21 cellular contexts compared by ENCODE assay signal in genomic region chr3:108070356-108070755, GRCh38. TPM values are rescaled to one million over a fixed set of nuclear protein-coding genes. Genes with fewer than 3 reads are reported as not detected.
DNase-seq lines count a peak whose midpoint lies in the region; ATAC-seq and TF ChIP-seq lines count a peak whose summit lies in the region.
"Had no signal": no experiment of that assay in that cellular context is flagged by ENCODE, and none has a peak within 500 bp of the region (broad histone marks: within the 10 kb centered on the region; RNA-seq: fewer than 3 reads in every experiment).

No MANE protein-coding gene starts in this region.

- no peak overlapping the region for H2AFZ ChIP-seq in IMR-90 (replicated peaks; ENCODE audit: low read length, poor library complexity)
- H2AFZ ChIP-seq: PC-9 had no signal

- peak overlapping the region in 1 of 2 experiments; percentile 20; a peak in 1 of 4 replicates for H4K8ac ChIP-seq in IMR-90 (ENCODE audit: low read depth in 2 of 2, low read length in 2 of 2)

- no peaks in the 10 kb centered on the region for H3K27me3 ChIP-seq in IMR-90 (ENCODE audit: control insufficient read depth, insufficient read depth, low read length)

- peaks cover 6% of the 10 kb centered on the region for H3K36me3 ChIP-seq in IMR-90 (ENCODE audit: control insufficient read depth, insufficient read depth, low read length)

- in situ Hi-C loops in IMR-90 (cut with MboI; ENCODE audit: low sequenced_read_pairs): no loop called here

- H3K27ac Mint-ChIP-seq in activated naive CD8-positive, alpha-beta T cell: peak overlapping the region; percentile 50
- no peak overlapping the region for H3K27ac Mint-ChIP-seq in activated naive CD8-positive, alpha-beta T cell treated with anti-CD3 and anti-CD28 coated beads, Interleukin-2, amount 50 U/mL, for 24 hours
- H3K27ac Mint-ChIP-seq in memory B cell: peak overlapping the region; percentile 49

- H3K27me3 Mint-ChIP-seq in activated naive CD8-positive, alpha-beta T cell: no peaks in the 10 kb centered on the region
- H3K27me3 Mint-ChIP-seq in activated naive CD8-positive, alpha-beta T cell treated with anti-CD3 and anti-CD28 coated beads, Interleukin-2, amount 50 U/mL, for 24 hours: no peaks in the 10 kb centered on the region
- H3K27me3 Mint-ChIP-seq in memory B cell: no peaks in the 10 kb centered on the region

- POLR2A ChIA-PET in IMR-90 (lab: Charles Lee; ENCODE audit: unreplicated experiment): no interaction called here

- TF ChIP-seq RAD21 in IMR-90 (IDR thresholded peaks at IDR 0.05; ENCODE audit: low read length): no peak

- no peak overlapping the region for H3K4me3 ChIP-seq in IMR-90 (ENCODE audit: insufficient read depth, low read depth, low read length)
- H3K4me3 ChIP-seq: A549, PC-9 had no signal

- H4K20me1 ChIP-seq in IMR-90 (ENCODE audit: insufficient read depth, low read length): 0 out of 2 replicates have a peak, but pooled peaks cover 2% of the 10 kb centered on the region

- dilution Hi-C loops in IMR-90 (cut with HindIII; ENCODE audit: low sequenced_read_pairs, unreplicated experiment): no loop called here

- no peak overlapping the region for H3K27ac ChIP-seq in IMR-90 (ENCODE audit: insufficient read depth, low read length)
- H3K27ac ChIP-seq: A549, PC-9, RWPE1 had no signal

- no peaks in the 10 kb centered on the region for H3K9me3 Mint-ChIP-seq in activated naive CD8-positive, alpha-beta T cell (ENCODE audit: low read depth)
- H3K9me3 Mint-ChIP-seq in activated naive CD8-positive, alpha-beta T cell treated with anti-CD3 and anti-CD28 coated beads, Interleukin-2, amount 50 U/mL, for 24 hours: no peaks in the 10 kb centered on the region
- H3K9me3 Mint-ChIP-seq in memory B cell: no peaks in the 10 kb centered on the region

- H3K9ac ChIP-seq in IMR-90 (ENCODE audit: low read depth, low read length): no peak overlapping the region

- TF ChIP-seq POLR2A in IMR-90 (IDR thresholded peaks at IDR 0.05; ENCODE audit: low read depth, low read length): no peak

- H3K9me1 ChIP-seq in IMR-90 (ENCODE audit: insufficient read depth, low read length): peaks cover 8% of the 10 kb centered on the region

- no peak overlapping the region for H3K4me2 ChIP-seq in IMR-90 (ENCODE audit: low read depth, low read length)
- H3K4me2 ChIP-seq: A549, PC-9 had no signal

- no peak overlapping the region for H3K23ac ChIP-seq in IMR-90 (ENCODE audit: low read depth, low read length)

- H2AK5ac ChIP-seq in IMR-90 (ENCODE audit: low read depth, low read length): no peak overlapping the region

- no peak for TF ChIP-seq CTCF in IMR-90 (conservative IDR thresholded peaks at IDR 0.05; ENCODE audit: low read depth, low read length)

- WGBS in IMR-90 (ENCODE audit: extremely low coverage in 2 of 2, insufficient read length in 1 of 2), 2 experiments: no CpG with 5 or more reads among the region's 6 CpGs

- intact Hi-C loops in IMR-90 (cut with micrococcal nuclease): no loop called here

- peak overlapping the region; percentile 17; the same call in 1 of the 2 replicates for H4K5ac ChIP-seq in IMR-90 (ENCODE audit: low read depth, low read length)

- no peak overlapping the region for H3K14ac ChIP-seq in IMR-90 (replicated peaks; ENCODE audit: low read depth, low read length)

- DNase-seq in activated naive CD8-positive, alpha-beta T cell treated with anti-CD3 and anti-CD28 coated beads, Interleukin-2, amount 50 U/mL, for 24 hours: no peak
- DNase-seq in IMR-90: no peak
- DNase-seq in memory B cell (ENCODE audit: low spot score in 2 of 2): no peak
- DNase-seq in OCI-M1 (lab: John Stamatoyannopoulos, UW): no peak
- DNase-seq: C1 segment of cervical spinal cord, Caco-2, GDM1, GOT3, MM.1S, NCI-H1092, NCI-H1436 treated with DMSO at 0.1 percent for 48 hours, NCI-H2029 treated with DMSO at 0.1 percent for 48 hours, NCI-H2171, NCI-H526, PC-9 had no signal

- H3K4ac ChIP-seq in IMR-90 (ENCODE audit: low read depth, low read length): no peak overlapping the region

- CTCF ChIA-PET in IMR-90 (lab: Yijun Ruan, JAX): no interaction called here

- no peak overlapping the region for H2BK15ac ChIP-seq in IMR-90 (ENCODE audit: low read depth, low read length)

- 0 out of 2 replicates have a peak, but pooled peaks cover 2% of the 10 kb centered on the region for H3K4me1 ChIP-seq in IMR-90 (ENCODE audit: control insufficient read depth, insufficient read depth, low read length)
- H3K4me1 ChIP-seq: A549, Caco-2 had no signal

- H4K91ac ChIP-seq in IMR-90 (ENCODE audit: insufficient read depth, low read depth, low read length): no peak overlapping the region

- H3K4me3 Mint-ChIP-seq in activated naive CD8-positive, alpha-beta T cell: peak overlapping the region; percentile 65
- no peak overlapping the region for H3K4me3 Mint-ChIP-seq in activated naive CD8-positive, alpha-beta T cell treated with anti-CD3 and anti-CD28 coated beads, Interleukin-2, amount 50 U/mL, for 24 hours
- H3K4me3 Mint-ChIP-seq in memory B cell: no peak overlapping the region

- BruUV-seq in IMR-90 (replicated peaks; lab: Mats Ljungman, UMichigan): no TSS peak

- H3K18ac ChIP-seq in IMR-90 (ENCODE audit: low read depth, low read length): no peak overlapping the region

- no peak overlapping the region for H2AK9ac ChIP-seq in IMR-90 (replicated peaks; ENCODE audit: low read depth, low read length, poor library complexity)

- ATAC-seq in activated naive CD8-positive, alpha-beta T cell treated with anti-CD3 and anti-CD28 coated beads, Interleukin-2, amount 50 U/mL, for 24 hours: no peak
- ATAC-seq in IMR-90 (ENCODE audit: low read depth) (no peak), memory B cell (ENCODE audit: low read depth) (no peak), GM21619 (IDR thresholded peaks at IDR 0.05; ENCODE audit: unreplicated experiment) (no peak), GM21825 (IDR thresholded peaks at IDR 0.05; ENCODE audit: unreplicated experiment) (no peak)
- ATAC-seq: A549, HCT116 had no signal

- H2BK120ac ChIP-seq in IMR-90 (ENCODE audit: low read depth, low read length): no peak overlapping the region

- peaks cover 90% of the 10 kb centered on the region for H3K4me1 Mint-ChIP-seq in activated naive CD8-positive, alpha-beta T cell (ENCODE audit: low read depth)
- peaks cover 85% of the 10 kb centered on the region for H3K4me1 Mint-ChIP-seq in activated naive CD8-positive, alpha-beta T cell treated with anti-CD3 and anti-CD28 coated beads, Interleukin-2, amount 50 U/mL, for 24 hours
- peaks cover 49% of the 10 kb centered on the region for H3K4me1 Mint-ChIP-seq in memory B cell

- H2BK5ac ChIP-seq in IMR-90 (ENCODE audit: low read depth, low read length, poor library complexity, severe bottlenecking): no peak overlapping the region

- H3K9me3 ChIP-seq in IMR-90 (ENCODE audit: control insufficient read depth, insufficient read depth, low read length): no peaks in the 10 kb centered on the region
- H3K9me3 ChIP-seq: A549, Caco-2 had no signal

- peaks cover 24% of the 10 kb centered on the region for H3K36me3 Mint-ChIP-seq in activated naive CD8-positive, alpha-beta T cell
- peaks cover 65% of the 10 kb centered on the region for H3K36me3 Mint-ChIP-seq in activated naive CD8-positive, alpha-beta T cell treated with anti-CD3 and anti-CD28 coated beads, Interleukin-2, amount 50 U/mL, for 24 hours (ENCODE audit: low read depth)
- H3K36me3 Mint-ChIP-seq in memory B cell: peaks cover 44% of the 10 kb centered on the region

- no peak overlapping the region for H2BK20ac ChIP-seq in IMR-90 (ENCODE audit: low read depth, low read length)

- peaks cover 24 to 48% of the 10 kb centered on the region in 2 experiments for H3K79me1 ChIP-seq in IMR-90 (ENCODE audit: low read depth in 1 of 2, low read length in 2 of 2)

- H3K56ac ChIP-seq in IMR-90 (ENCODE audit: extremely low read depth, insufficient read depth, low read length): no peak overlapping the region

TF ChIP-seq in IMR-90, 13 proteins besides CTCF, POLR2A, EP300 and RAD21:
- TF ChIP-seq, protein P1, sequence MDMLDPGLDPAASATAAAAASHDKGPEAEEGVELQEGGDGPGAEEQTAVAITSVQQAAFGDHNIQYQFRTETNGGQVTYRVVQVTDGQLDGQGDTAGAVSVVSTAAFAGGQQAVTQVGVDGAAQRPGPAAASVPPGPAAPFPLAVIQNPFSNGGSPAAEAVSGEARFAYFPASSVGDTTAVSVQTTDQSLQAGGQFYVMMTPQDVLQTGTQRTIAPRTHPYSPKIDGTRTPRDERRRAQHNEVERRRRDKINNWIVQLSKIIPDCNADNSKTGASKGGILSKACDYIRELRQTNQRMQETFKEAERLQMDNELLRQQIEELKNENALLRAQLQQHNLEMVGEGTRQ (IDR thresholded peaks at IDR 0.05; ENCODE audit: low read depth, low read length): no peak
- no peak for TF ChIP-seq MAFK (IDR thresholded peaks at IDR 0.05; ENCODE audit: low read depth, low read length)
- no peak for TF ChIP-seq ELK1 (IDR thresholded peaks at IDR 0.05; ENCODE audit: borderline replicate concordance, low read depth, low read length)
- no peak for TF ChIP-seq MXI1 (IDR thresholded peaks at IDR 0.05; ENCODE audit: borderline replicate concordance, low read depth, low read length)
- TF ChIP-seq CEBPB (IDR thresholded peaks at IDR 0.05; ENCODE audit: low read depth, low read length): no peak
- TF ChIP-seq NFE2L2 (IDR thresholded peaks at IDR 0.05; ENCODE audit: low read depth, low read length): no peak
- TF ChIP-seq RCOR1 (IDR thresholded peaks at IDR 0.05; ENCODE audit: insufficient replicate concordance, low read length): no peak
- no peak for TF ChIP-seq BHLHE40 (IDR thresholded peaks at IDR 0.05; ENCODE audit: low read depth, low read length)
- TF ChIP-seq SMC3 (IDR thresholded peaks at IDR 0.05; ENCODE audit: low read depth, low read length): no peak
TF ChIP-seq in IMR-90: peak in this region for 0.

RNA-seq across cellular contexts. Expression of gene CD47, which starts 20.5 kb away (rescaled TPM):
- 52.0 and 110 TPM in 2 replicates for total RNA-seq in IMR-90 (2012; rRNA removed)
- polyA plus RNA-seq in IMR-90 (2012; rRNA removed): 32.2 and 45.9 TPM in 2 replicates
- polyA plus RNA-seq in IMR-90 (2012; cell fraction: cytosol; rRNA removed): 21.8 and 23.3 TPM in 2 replicates
- polyA plus RNA-seq in IMR-90 (2012; cell fraction: nucleus; rRNA removed; ENCODE audit: low replicate concordance): 14.8 and 56.7 TPM in 2 replicates
